Comparison of ENCODE assay signal across 17 cellular contexts in genomic region chr10:8911032-8911431, GRCh38.
"Had no signal": no experiment of that assay in that cellular context is flagged by ENCODE, and none has a peak within 500 bp of the region (broad histone marks: within the 10 kb centered on the region; RNA-seq: fewer than 3 reads in every experiment).

No MANE protein-coding gene starts in this region.

- ATAC-seq: stimulated activated effector memory CD8-positive, alpha-beta T cell treated with anti-CD3 and anti-CD28 coated beads, Interleukin-12 subunit alpha, Interleukin-12 subunit beta, amount 100 ng/mL, for 72 hours; stimulated activated memory B cell treated with anti-CD40 and anti-IgM and Interleukin-4, amounts not matched to agents 10 μg/mL and 1 μg/mL and 100 μg/mL, for 72 hours; stimulated activated naive B cell treated with anti-CD40 and anti-IgM and Interleukin-4, amounts not matched to agents 10 μg/mL and 1 μg/mL and 100 μg/mL, for 72 hours; stimulated activated naive CD8-positive, alpha-beta T cell treated with anti-CD3 and anti-CD28 coated beads, Interleukin-15, amount 100 ng/mL, for 72 hours; stimulated activated naive CD8-positive, alpha-beta T cell treated with anti-CD3 and anti-CD28 coated beads, Interleukin-15, Interleukin-2, amounts not matched to agents 100 U/mL and 50 U/mL, for 24 hours; upper lobe of right lung had no signal

- H3K27ac ChIP-seq: stomach, suprapubic skin, testis, thoracic aorta, thyroid gland, tibial artery, tibial nerve, transverse colon, upper lobe of left lung, upper lobe of right lung, uterus, vagina had no signal
